ENCODE assay signal across 11 cellular contexts in genomic region chr3:23671901-23672589, GRCh38.
DNase-seq lines count a peak whose midpoint lies in the region; ATAC-seq and TF ChIP-seq lines count a peak whose summit lies in the region.
"Had no signal": no experiment of that assay in that cellular context is flagged by ENCODE, and none has a peak within 500 bp of the region (broad histone marks: within the 10 kb centered on the region; RNA-seq: fewer than 3 reads in every experiment).

No MANE protein-coding gene starts in this region.

- H3K36me3 ChIP-seq in lower lobe of right lung, result no peaks in the 10 kb centered on the region
- H3K36me3 ChIP-seq in suprapubic skin, result no peaks in the 10 kb centered on the region

- H3K27me3 ChIP-seq in lower lobe of right lung (ENCODE audit: low read depth) (peaks cover 12% of the 10 kb centered on the region), suprapubic skin (peaks cover 4% of the 10 kb centered on the region)

- no peak for TF ChIP-seq POLR2A in suprapubic skin (IDR thresholded peaks at IDR 0.05)

- peak overlapping the region in 3 of 4 donors; percentile 34 to 71 (median 70) for H3K4me3 Mint-ChIP-seq in IgD-negative memory B cell

- 36% methylated on average over 13 of the region's 36 CpGs for WGBS in suprapubic skin

- no peaks in the 10 kb centered on the region for H3K36me3 Mint-ChIP-seq in IgD-negative memory B cell

- TF ChIP-seq EP300 in suprapubic skin (IDR thresholded peaks at IDR 0.05), result no peak

- H3K27ac Mint-ChIP-seq in IgD-negative memory B cell, result no peak overlapping the region

- H3K27me3 Mint-ChIP-seq in IgD-negative memory B cell, result peaks cover 5% of the 10 kb centered on the region

- intact Hi-C loops in lower lobe of right lung (cut with DNase I), result no loop called here

- H3K4me3 ChIP-seq in coronary artery, result peak overlapping the region; percentile 66
- H3K4me3 ChIP-seq in lower lobe of right lung, result peak overlapping the region; percentile 49
- H3K4me3 ChIP-seq in suprapubic skin, result peak overlapping the region; percentile 44

- no peaks in the 10 kb centered on the region for H3K9me3 Mint-ChIP-seq in IgD-negative memory B cell

- no peak for TF ChIP-seq CTCF in coronary artery (IDR thresholded peaks at IDR 0.05)
- TF ChIP-seq CTCF in lower lobe of right lung (IDR thresholded peaks at IDR 0.05), result no peak
- TF ChIP-seq CTCF in suprapubic skin (IDR thresholded peaks at IDR 0.05), result no peak

- H3K4me1 ChIP-seq in lower lobe of right lung (peaks cover 9% of the 10 kb centered on the region), suprapubic skin (peaks cover 6% of the 10 kb centered on the region)

- no peak overlapping the region for H3K27ac ChIP-seq in coronary artery
- no peak overlapping the region for H3K27ac ChIP-seq in lower lobe of right lung
- H3K27ac ChIP-seq in suprapubic skin, result no peak overlapping the region

- no peaks in the 10 kb centered on the region for H3K9me3 ChIP-seq in lower lobe of right lung
- H3K9me3 ChIP-seq in suprapubic skin, result no peaks in the 10 kb centered on the region

- no peak for DNase-seq in coronary artery (ENCODE audit: low spot score)
- peak; percentile 49 for DNase-seq in lower lobe of right lung
- no peak for DNase-seq in suprapubic skin (ENCODE audit: low spot score in 2 of 2)
- DNase-seq in COR-L47 (lab: John Stamatoyannopoulos, UW), result no peak
- no peak for DNase-seq in stimulated activated CD4-positive, alpha-beta T cell treated with anti-CD3 and anti-CD28 coated beads, Interleukin-4, amount 100 ng/mL, for 24 hours
- DNase-seq: activated CD8-positive, alpha-beta memory T cell treated with anti-CD3 and anti-CD28 coated beads, Interleukin-2, amount 50 U/mL, for 48 hours; GDM1; NCI-H2171 treated with DMSO at 0.1 percent for 48 hours had no signal

- peak; percentile 53 to 59 for ATAC-seq in lower lobe of right lung
- ATAC-seq in HG02798 (IDR thresholded peaks at IDR 0.05; ENCODE audit: poor library complexity, unreplicated experiment), result no peak
- no peak for ATAC-seq in GM19328 (IDR thresholded peaks at IDR 0.05; ENCODE audit: unreplicated experiment)

- H3K4me1 Mint-ChIP-seq in IgD-negative memory B cell, result peaks cover 0 to 10% (median 4%) of the 10 kb centered on the region in 3 donors

Comparison
In these comparisons a context has a peak if more than half of its experiments do, and no peak if none do; other contexts are left out.
1. ATAC-seq: peak in lower lobe of right lung (2 of 2); none in HG02798 (single experiment) and GM19328 (single experiment).
2. Peak in every context shown above with its lines, with median percentiles within 50 percentile points of each other: H3K4me3 ChIP-seq.